In genomic region chr13:26420282-26420960, GRCh38 we compare ENCODE assay signal across 27 cellular contexts.
"Had no signal": no experiment of that assay in that cellular context is flagged by ENCODE, and none has a peak within 500 bp of the region (broad histone marks: within the 10 kb centered on the region; RNA-seq: fewer than 3 reads in every experiment).

No MANE protein-coding gene starts in this region.

- H3K9ac ChIP-seq: neural progenitor cell had no signal

- H3K4me1 ChIP-seq: colonic mucosa, left lung had no signal

- H3K4me1 Mint-ChIP-seq: activated CD4-positive, alpha-beta T cell treated with anti-CD3 and anti-CD28 coated beads, Interleukin-2, amount 10 ng/mL, durations not matched to agents 24 days and 14 days; activated T-helper 17 cell treated with anti-CD3 and anti-CD28 coated beads, Interleukin-2, amount 50 U/mL, for 72 hours; endodermal cell; naive B cell; neural progenitor cell had no signal

- H3K27me3 ChIP-seq: brain microvascular endothelial cell, colonic mucosa, left lung, neural progenitor cell, right atrium auricular region, stomach, testis, upper lobe of left lung had no signal

- H3K4me3 Mint-ChIP-seq: activated CD4-positive, alpha-beta T cell treated with anti-CD3 and anti-CD28 coated beads, Interleukin-2, amount 10 ng/mL, durations not matched to agents 24 days and 14 days; activated CD8-positive, alpha-beta T cell treated with anti-CD3 and anti-CD28 coated beads for 36 hours; activated T-helper 17 cell treated with anti-CD3 and anti-CD28 coated beads, Interleukin-2, amount 50 U/mL, for 72 hours; endodermal cell; naive B cell; neural progenitor cell had no signal

- ATAC-seq: activated CD8-positive, alpha-beta T cell treated with anti-CD3 and anti-CD28 coated beads for 36 hours; activated T-helper 17 cell treated with anti-CD3 and anti-CD28 coated beads, Interleukin-2, amount 50 U/mL, for 72 hours; left lung had no signal

- H3K4me2 ChIP-seq: neural progenitor cell had no signal

- H3K4me3 ChIP-seq: colonic mucosa, left lung, neural progenitor cell, right atrium auricular region, stomach, testis, upper lobe of left lung had no signal

- H2AFZ ChIP-seq: neural progenitor cell had no signal

- H3K9me3 Mint-ChIP-seq: activated CD4-positive, alpha-beta T cell treated with anti-CD3 and anti-CD28 coated beads, Interleukin-2, amount 10 ng/mL, durations not matched to agents 24 days and 14 days; activated CD8-positive, alpha-beta T cell treated with anti-CD3 and anti-CD28 coated beads for 36 hours; activated T-helper 17 cell treated with anti-CD3 and anti-CD28 coated beads, Interleukin-2, amount 50 U/mL, for 72 hours; endodermal cell had no signal

- H3K27ac ChIP-seq: brain microvascular endothelial cell, colonic mucosa, epithelial cell of prostate, left lung, neural progenitor cell, right atrium auricular region, testis, upper lobe of left lung had no signal

- H3K9me3 ChIP-seq: colonic mucosa, left lung, right atrium auricular region, stomach, testis, upper lobe of left lung had no signal

- H3K27me3 Mint-ChIP-seq: activated CD8-positive, alpha-beta T cell treated with anti-CD3 and anti-CD28 coated beads for 36 hours; progenitor cell of endocrine pancreas had no signal

- DNase-seq: activated CD4-positive, alpha-beta T cell treated with anti-CD3 and anti-CD28 coated beads, Interleukin-2, amount 10 ng/mL, durations not matched to agents 24 days and 14 days; activated CD8-positive, alpha-beta T cell treated with anti-CD3 and anti-CD28 coated beads for 36 hours; activated naive CD4-positive, alpha-beta T cell treated with Interleukin-2 at 50 U/mL for 16 hours; activated T-cell treated with anti-CD3 and anti-CD28 coated beads, Interleukin-2, amount 50 U/mL, for 1 hour; anterior cingulate cortex; brain microvascular endothelial cell; central memory CD4-positive, alpha-beta T cell; colonic mucosa; endodermal cell; foreskin melanocyte; head of caudate nucleus; kidney; left lung; midbrain; naive B cell; small intestine; stimulated activated CD4-positive, alpha-beta T cell treated with anti-CD3 and anti-CD28 coated beads, Interleukin-15, amount 100 ng/mL, for 24 hours; stimulated activated CD4-positive, alpha-beta T cell treated with anti-CD3 and anti-CD28 coated beads, Interleukin-2, amount 100 ng/mL, for 48 hours; stomach; T1000; testis; upper lobe of left lung had no signal

- H3K36me3 ChIP-seq: brain microvascular endothelial cell, colonic mucosa, left lung, neural progenitor cell, right atrium auricular region, stomach, upper lobe of left lung had no signal

- H3K27ac Mint-ChIP-seq: activated CD4-positive, alpha-beta T cell treated with anti-CD3 and anti-CD28 coated beads, Interleukin-2, amount 10 ng/mL, durations not matched to agents 24 days and 14 days; activated CD8-positive, alpha-beta T cell treated with anti-CD3 and anti-CD28 coated beads for 36 hours; activated T-helper 17 cell treated with anti-CD3 and anti-CD28 coated beads, Interleukin-2, amount 50 U/mL, for 72 hours; endodermal cell; neural progenitor cell; progenitor cell of endocrine pancreas had no signal
